Comparison of ENCODE assay signal across 1 cellular context in the genomic region with DNA sequence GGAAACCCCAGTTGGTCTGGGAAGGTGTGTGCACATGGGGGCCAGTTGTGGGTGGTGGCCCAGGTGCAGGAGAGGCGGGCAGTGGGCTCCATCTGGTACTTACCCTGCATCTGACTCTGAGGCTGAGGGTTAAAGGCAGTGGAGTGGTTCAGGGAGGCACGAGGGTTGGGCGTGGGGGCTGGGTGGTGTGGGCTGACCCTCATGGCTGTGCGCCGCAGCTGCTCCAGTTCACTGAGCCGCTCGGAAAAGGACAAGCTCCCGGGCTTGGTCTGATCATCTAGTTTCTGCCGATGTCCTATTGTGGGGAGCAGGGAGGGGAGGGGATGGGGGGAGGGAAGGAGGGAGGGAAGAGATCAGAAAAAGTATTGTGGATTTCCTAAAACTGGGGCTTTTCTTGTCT.
TF ChIP-seq lines count a peak whose summit lies in the region.

No MANE protein-coding gene starts in this region.

TF ChIP-seq in IMR-90, 13 proteins besides CTCF, POLR2A, EP300 and RAD21 (continued from another document):
- TF ChIP-seq RCOR1 (IDR thresholded peaks at IDR 0.05; ENCODE audit: insufficient replicate concordance, low read length) = no peak
- no peak for TF ChIP-seq BHLHE40 (IDR thresholded peaks at IDR 0.05; ENCODE audit: low read depth, low read length)
- no peak for TF ChIP-seq NFE2L2 (IDR thresholded peaks at IDR 0.05; ENCODE audit: low read depth, low read length)
- TF ChIP-seq, protein P1, sequence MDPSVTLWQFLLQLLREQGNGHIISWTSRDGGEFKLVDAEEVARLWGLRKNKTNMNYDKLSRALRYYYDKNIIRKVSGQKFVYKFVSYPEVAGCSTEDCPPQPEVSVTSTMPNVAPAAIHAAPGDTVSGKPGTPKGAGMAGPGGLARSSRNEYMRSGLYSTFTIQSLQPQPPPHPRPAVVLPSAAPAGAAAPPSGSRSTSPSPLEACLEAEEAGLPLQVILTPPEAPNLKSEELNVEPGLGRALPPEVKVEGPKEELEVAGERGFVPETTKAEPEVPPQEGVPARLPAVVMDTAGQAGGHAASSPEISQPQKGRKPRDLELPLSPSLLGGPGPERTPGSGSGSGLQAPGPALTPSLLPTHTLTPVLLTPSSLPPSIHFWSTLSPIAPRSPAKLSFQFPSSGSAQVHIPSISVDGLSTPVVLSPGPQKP (IDR thresholded peaks at IDR 0.05; ENCODE audit: borderline replicate concordance, low read depth, low read length) = no peak
- no peak for TF ChIP-seq MXI1 (IDR thresholded peaks at IDR 0.05; ENCODE audit: borderline replicate concordance, low read depth, low read length)
- TF ChIP-seq, protein P2, sequence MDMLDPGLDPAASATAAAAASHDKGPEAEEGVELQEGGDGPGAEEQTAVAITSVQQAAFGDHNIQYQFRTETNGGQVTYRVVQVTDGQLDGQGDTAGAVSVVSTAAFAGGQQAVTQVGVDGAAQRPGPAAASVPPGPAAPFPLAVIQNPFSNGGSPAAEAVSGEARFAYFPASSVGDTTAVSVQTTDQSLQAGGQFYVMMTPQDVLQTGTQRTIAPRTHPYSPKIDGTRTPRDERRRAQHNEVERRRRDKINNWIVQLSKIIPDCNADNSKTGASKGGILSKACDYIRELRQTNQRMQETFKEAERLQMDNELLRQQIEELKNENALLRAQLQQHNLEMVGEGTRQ (IDR thresholded peaks at IDR 0.05; ENCODE audit: low read depth, low read length) = no peak
- TF ChIP-seq CEBPB (IDR thresholded peaks at IDR 0.05; ENCODE audit: low read depth, low read length) = no peak
- no peak for TF ChIP-seq SMC3 (IDR thresholded peaks at IDR 0.05; ENCODE audit: low read depth, low read length)
- TF ChIP-seq FOS (IDR thresholded peaks at IDR 0.05; ENCODE audit: low read depth, low read length) = no peak
- TF ChIP-seq MAFK (IDR thresholded peaks at IDR 0.05; ENCODE audit: low read depth, low read length) = no peak
TF ChIP-seq in IMR-90: peak in this region for 0.
